In the genomic region with DNA sequence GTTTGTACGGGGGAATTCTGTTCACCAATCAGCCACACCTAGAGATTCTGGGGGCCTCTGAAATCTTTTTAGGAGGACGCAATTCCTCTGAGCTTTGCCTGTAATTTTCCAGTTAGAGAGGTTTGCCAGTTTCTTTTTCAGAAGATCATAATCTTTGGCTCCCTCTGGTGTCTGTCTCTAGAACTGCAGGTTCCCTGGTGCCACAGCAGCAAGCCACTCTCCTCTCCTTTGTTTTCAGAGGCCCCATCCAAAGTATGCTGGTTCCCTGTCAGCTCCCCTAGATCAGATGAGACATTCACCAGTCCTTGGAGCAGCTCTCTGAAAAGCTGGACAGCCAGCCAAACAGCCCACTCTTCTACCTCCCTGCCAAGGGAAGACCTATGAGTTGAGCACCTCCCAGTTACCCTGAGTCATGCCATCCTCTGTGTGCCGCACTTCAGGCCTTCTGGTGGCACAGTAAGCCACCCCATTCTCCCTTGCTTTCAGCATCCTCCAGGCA, we compare ENCODE assay signal across 1 cellular context.
TF ChIP-seq lines count a peak whose summit lies in the region.

No MANE protein-coding gene starts in this region.

TF ChIP-seq in Ishikawa, 13 proteins besides CTCF, POLR2A, EP300 and RAD21 (continued from another document):
- no peak for TF ChIP-seq EGR1 (IDR thresholded peaks at IDR 0.05)
- TF ChIP-seq CREB1 (IDR thresholded peaks at IDR 0.05; ENCODE audit: low read depth): no peak
- TF ChIP-seq YY1 (IDR thresholded peaks at IDR 0.05; ENCODE audit: low read depth): no peak
- TF ChIP-seq, protein P1, sequence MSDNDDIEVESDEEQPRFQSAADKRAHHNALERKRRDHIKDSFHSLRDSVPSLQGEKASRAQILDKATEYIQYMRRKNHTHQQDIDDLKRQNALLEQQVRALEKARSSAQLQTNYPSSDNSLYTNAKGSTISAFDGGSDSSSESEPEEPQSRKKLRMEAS (IDR thresholded peaks at IDR 0.05): no peak
- TF ChIP-seq, protein P2, sequence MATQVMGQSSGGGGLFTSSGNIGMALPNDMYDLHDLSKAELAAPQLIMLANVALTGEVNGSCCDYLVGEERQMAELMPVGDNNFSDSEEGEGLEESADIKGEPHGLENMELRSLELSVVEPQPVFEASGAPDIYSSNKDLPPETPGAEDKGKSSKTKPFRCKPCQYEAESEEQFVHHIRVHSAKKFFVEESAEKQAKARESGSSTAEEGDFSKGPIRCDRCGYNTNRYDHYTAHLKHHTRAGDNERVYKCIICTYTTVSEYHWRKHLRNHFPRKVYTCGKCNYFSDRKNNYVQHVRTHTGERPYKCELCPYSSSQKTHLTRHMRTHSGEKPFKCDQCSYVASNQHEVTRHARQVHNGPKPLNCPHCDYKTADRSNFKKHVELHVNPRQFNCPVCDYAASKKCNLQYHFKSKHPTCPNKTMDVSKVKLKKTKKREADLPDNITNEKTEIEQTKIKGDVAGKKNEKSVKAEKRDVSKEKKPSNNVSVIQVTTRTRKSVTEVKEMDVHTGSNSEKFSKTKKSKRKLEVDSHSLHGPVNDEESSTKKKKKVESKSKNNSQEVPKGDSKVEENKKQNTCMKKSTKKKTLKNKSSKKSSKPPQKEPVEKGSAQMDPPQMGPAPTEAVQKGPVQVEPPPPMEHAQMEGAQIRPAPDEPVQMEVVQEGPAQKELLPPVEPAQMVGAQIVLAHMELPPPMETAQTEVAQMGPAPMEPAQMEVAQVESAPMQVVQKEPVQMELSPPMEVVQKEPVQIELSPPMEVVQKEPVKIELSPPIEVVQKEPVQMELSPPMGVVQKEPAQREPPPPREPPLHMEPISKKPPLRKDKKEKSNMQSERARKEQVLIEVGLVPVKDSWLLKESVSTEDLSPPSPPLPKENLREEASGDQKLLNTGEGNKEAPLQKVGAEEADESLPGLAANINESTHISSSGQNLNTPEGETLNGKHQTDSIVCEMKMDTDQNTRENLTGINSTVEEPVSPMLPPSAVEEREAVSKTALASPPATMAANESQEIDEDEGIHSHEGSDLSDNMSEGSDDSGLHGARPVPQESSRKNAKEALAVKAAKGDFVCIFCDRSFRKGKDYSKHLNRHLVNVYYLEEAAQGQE (IDR thresholded peaks at IDR 0.05; ENCODE audit: low read depth): no peak
- no peak for TF ChIP-seq CEBPB (IDR thresholded peaks at IDR 0.05)
- TF ChIP-seq TCF12 (IDR thresholded peaks at IDR 0.05; ENCODE audit: low read depth): no peak
